29 cellular contexts compared by ENCODE assay signal in genomic region chr6:18039481-18039880, GRCh38. TPM values are rescaled to one million over a fixed set of nuclear protein-coding genes. Genes with fewer than 3 reads are reported as not detected.
DNase-seq lines count a peak whose midpoint lies in the region; ATAC-seq, FAIRE-seq and TF ChIP-seq lines count a peak whose summit lies in the region.
"Had no signal": no experiment of that assay in that cellular context is flagged by ENCODE, and none has a peak within 500 bp of the region (broad histone marks: within the 10 kb centered on the region; RNA-seq: fewer than 3 reads in every experiment).

No MANE protein-coding gene starts in this region.

- H3K4me1 ChIP-seq in ACC112 (ENCODE audit: control insufficient read depth, insufficient read depth, low read length, unreplicated experiment) = peaks cover 13% of the 10 kb centered on the region
- H3K4me1 ChIP-seq in IMR-90 (ENCODE audit: control insufficient read depth, insufficient read depth, low read length) = peaks cover 13% of the 10 kb centered on the region
- peaks cover 8 to 21% of the 10 kb centered on the region in 2 experiments for H3K4me1 ChIP-seq in K562 (replicated peaks in 1 of 2; ENCODE audit: control insufficient read depth in 2 of 2, insufficient read depth in 2 of 2, low read length in 2 of 2)
- H3K4me1 ChIP-seq in stomach = peaks cover 5 to 11% (median 9%) of the 10 kb centered on the region in 4 donors
- no peaks in the 10 kb centered on the region for H3K4me1 ChIP-seq in lower lobe of right lung
- H3K4me1 ChIP-seq: BE2C had no signal

- CTCF ChIA-PET in IMR-90 (lab: Yijun Ruan, JAX) = no interaction called here
- CTCF ChIA-PET in K562 (lab: Yijun Ruan, JAX; ENCODE audit: low intra/inter-chr PET ratio) = no interaction called here

- no peak overlapping the region for H2BK120ac ChIP-seq in IMR-90 (ENCODE audit: low read depth, low read length)

- H3K9me3 ChIP-seq in IMR-90 (ENCODE audit: control insufficient read depth, insufficient read depth, low read length) = no peaks in the 10 kb centered on the region
- no peaks in the 10 kb centered on the region for H3K9me3 ChIP-seq in K562 (replicated peaks; ENCODE audit: control insufficient read depth, insufficient read depth, low read depth, low read length)
- no peaks in the 10 kb centered on the region for H3K9me3 ChIP-seq in stomach
- no peaks in the 10 kb centered on the region for H3K9me3 ChIP-seq in lower lobe of right lung
- H3K9me3 ChIP-seq: BE2C had no signal

- H3K27ac ChIP-seq in ACC112 (ENCODE audit: low read depth, low read length) (peak overlapping the region; percentile 22; the same call in 1 of the 2 replicates), IMR-90 (ENCODE audit: insufficient read depth, low read length) (no peak overlapping the region), K562 (ENCODE audit: extremely low read depth, low read depth, low read length) (peak overlapping the region; percentile 3; the same call in 1 of the 3 replicates), substantia nigra (ENCODE audit: low read depth, low read length, poor library complexity, severe bottlenecking) (no peak overlapping the region), stomach (no peak overlapping the region), lower lobe of right lung (no peak overlapping the region)
- H3K27ac ChIP-seq: 22Rv1, GM23248, KMS-11, RWPE1, SK-N-MC had no signal

- TF ChIP-seq POLR2A in IMR-90 (IDR thresholded peaks at IDR 0.05; ENCODE audit: low read depth, low read length) (no peak), K562 (conservative IDR thresholded peaks at IDR 0.05) (no peak), stomach (IDR thresholded peaks at IDR 0.05) (no peak)

- no peaks in the 10 kb centered on the region for H3K79me2 ChIP-seq in ACC112 (ENCODE audit: control insufficient read depth, insufficient read depth, low read length, unreplicated experiment)
- no peaks in the 10 kb centered on the region for H3K79me2 ChIP-seq in K562 (ENCODE audit: control insufficient read depth, insufficient read depth, low read length)

- no peaks in the 10 kb centered on the region for H3K79me1 ChIP-seq in IMR-90 (ENCODE audit: low read depth in 1 of 2, low read length in 2 of 2)

- TF ChIP-seq EP300 in K562 (IDR thresholded peaks at IDR 0.05; ENCODE audit: low read length) (no peak), stomach (IDR thresholded peaks at IDR 0.05) (no peak)

- H2BK5ac ChIP-seq in IMR-90 (ENCODE audit: low read depth, low read length, poor library complexity, severe bottlenecking) = peak overlapping the region; percentile 7

- H3K9me1 ChIP-seq in IMR-90 (ENCODE audit: insufficient read depth, low read length) (no peaks in the 10 kb centered on the region), K562 (ENCODE audit: control insufficient read depth, insufficient read depth, low read length) (no peaks in the 10 kb centered on the region)

- H4K8ac ChIP-seq in IMR-90 (ENCODE audit: low read depth in 2 of 2, low read length in 2 of 2) = no peak overlapping the region

- no peak overlapping the region for H2BK15ac ChIP-seq in IMR-90 (ENCODE audit: low read depth, low read length)

- no peak overlapping the region for H3K4me3 ChIP-seq in ACC112 (ENCODE audit: low read depth, low read length)
- H3K4me3 ChIP-seq in IMR-90 (ENCODE audit: insufficient read depth, low read depth, low read length) = no peak overlapping the region
- no peak overlapping the region for H3K4me3 ChIP-seq in K562
- no peak overlapping the region for H3K4me3 ChIP-seq in stomach
- no peak overlapping the region for H3K4me3 ChIP-seq in lower lobe of right lung
- H3K4me3 ChIP-seq: GM23248, SK-N-MC had no signal

- H2BK20ac ChIP-seq in IMR-90 (ENCODE audit: low read depth, low read length) = no peak overlapping the region; the same call in 1 of the 2 replicates

- H4K20me1 ChIP-seq in IMR-90 (ENCODE audit: insufficient read depth, low read length) (no peaks in the 10 kb centered on the region), K562 (replicated peaks; ENCODE audit: control insufficient read depth, insufficient read depth, low read length) (no peaks in the 10 kb centered on the region)

- no peak overlapping the region for H2AK5ac ChIP-seq in IMR-90 (ENCODE audit: low read depth, low read length)

- in situ Hi-C loops in IMR-90 (cut with MboI; ENCODE audit: low sequenced_read_pairs) = no loop called here
- in situ Hi-C loops in K562 (cut with MboI) = no loop called here

- BruUV-seq in IMR-90 (replicated peaks; lab: Mats Ljungman, UMichigan) = no TSS peak
- BruUV-seq in K562 (replicated peaks; lab: Mats Ljungman, UMichigan) = no TSS peak

- TF ChIP-seq CTCF in IMR-90 (conservative IDR thresholded peaks at IDR 0.05; ENCODE audit: low read depth, low read length) (no peak), K562 (IDR thresholded peaks at IDR 0.05 in 2 of 3, conservative IDR thresholded peaks at IDR 0.05 in 1 of 3; ENCODE audit: insufficient read depth in 2 of 3, low read depth in 1 of 3, low read length in 3 of 3) (no peak), stomach (IDR thresholded peaks at IDR 0.05) (no peak), lower lobe of right lung (IDR thresholded peaks at IDR 0.05) (no peak)

- H3K18ac ChIP-seq in IMR-90 (ENCODE audit: low read depth, low read length) = no peak overlapping the region

- H3K9ac ChIP-seq in IMR-90 (ENCODE audit: low read depth, low read length) (no peak overlapping the region), K562 (ENCODE audit: insufficient read depth in 1 of 2, low read depth in 2 of 2, low read length in 2 of 2) (no peak overlapping the region)
- H3K9ac ChIP-seq: GM23248, KMS-11 had no signal

- H4K5ac ChIP-seq in IMR-90 (ENCODE audit: low read depth, low read length) = no peak overlapping the region

- no peak overlapping the region for H2AK9ac ChIP-seq in IMR-90 (replicated peaks; ENCODE audit: low read depth, low read length, poor library complexity)

- H2AFZ ChIP-seq in ACC112 (ENCODE audit: low read length, unreplicated experiment) (no peak overlapping the region), IMR-90 (replicated peaks; ENCODE audit: low read length, poor library complexity) (no peak overlapping the region), K562 (ENCODE audit: low read depth, low read length) (no peak overlapping the region)
- H2AFZ ChIP-seq: GM23248 had no signal

- H3K56ac ChIP-seq in IMR-90 (ENCODE audit: extremely low read depth, insufficient read depth, low read length) = no peak overlapping the region

- intact Hi-C loops in IMR-90 (cut with micrococcal nuclease) = loop anchor here (5.0 kb wide), 1 partner anchor 47 kb away; no protein-coding TSS in a partner anchor
- intact Hi-C loops in K562 (cut with micrococcal nuclease) = no loop called here
- intact Hi-C loops in stomach (cut with DNase I; ENCODE audit: low total_unique reads) = no loop called here
- intact Hi-C loops in lower lobe of right lung (cut with DNase I) = no loop called here

- no CpG with 5 or more reads among the region's 3 CpGs for WGBS in IMR-90 (ENCODE audit: extremely low coverage in 2 of 2, insufficient read length in 1 of 2), 2 experiments
- 67% methylated on average over 3 of the region's 3 CpGs for WGBS in K562 (ENCODE audit: insufficient coverage, low coverage, missing lambda C conversion rate)
- WGBS in stomach, 5 donors = 81 to 92% (median 86%) methylated on average over 3 of the region's 3 CpGs

- TF ChIP-seq RAD21 in IMR-90 (IDR thresholded peaks at IDR 0.05; ENCODE audit: low read length) = no peak
- no peak for TF ChIP-seq RAD21 in K562 (CRISPR knock-in tag; conservative IDR thresholded peaks at IDR 0.05 in 1 of 2, IDR thresholded peaks at IDR 0.05 in 1 of 2)

- no peak overlapping the region for H4K91ac ChIP-seq in IMR-90 (ENCODE audit: insufficient read depth, low read depth, low read length)

- H3K14ac ChIP-seq in IMR-90 (replicated peaks; ENCODE audit: low read depth, low read length) = no peak overlapping the region

- POLR2A ChIA-PET in IMR-90 (lab: Charles Lee; ENCODE audit: unreplicated experiment) = no interaction called here
- POLR2A ChIA-PET in K562 (lab: Yijun Ruan, JAX) = interaction anchor here (1.1 kb wide), 1 partner anchor 338 kb away, joined by 3 read pairs; no protein-coding TSS in a partner anchor

- no peaks in the 10 kb centered on the region for H3K27me3 ChIP-seq in ACC112 (ENCODE audit: insufficient read depth, low read length)
- 0 out of 2 replicates have a peak, but pooled peaks cover 2% of the 10 kb centered on the region for H3K27me3 ChIP-seq in IMR-90 (ENCODE audit: control insufficient read depth, insufficient read depth, low read length)
- no peaks in the 10 kb centered on the region for H3K27me3 ChIP-seq in K562 (ENCODE audit: control insufficient read depth in 2 of 2, insufficient read depth in 2 of 2, low read length in 2 of 2)
- H3K27me3 ChIP-seq in stomach = no peaks in the 10 kb centered on the region
- H3K27me3 ChIP-seq in lower lobe of right lung (ENCODE audit: low read depth) = no peaks in the 10 kb centered on the region
- H3K27me3 ChIP-seq: BE2C had no signal

- no peak overlapping the region for H3K4ac ChIP-seq in IMR-90 (ENCODE audit: low read depth, low read length)

- FAIRE-seq in K562 (lab: Jason Lieb, UNC) = no peak
- FAIRE-seq: G401.6 had no signal

- H3K4me2 ChIP-seq in IMR-90 (ENCODE audit: low read depth, low read length) (no peak overlapping the region), K562 (ENCODE audit: insufficient read depth, low read length) (no peak overlapping the region)
- H3K4me2 ChIP-seq: KMS-11 had no signal

- DNase-seq in IMR-90 (peak; percentile 70), K562 (ENCODE audit: extremely low read depth in 1 of 4, low spot score in 3 of 4) (no peak), iris pigment epithelial cell (ENCODE audit: low read depth) (peak; percentile 70), substantia nigra (lab: John Stamatoyannopoulos, UW) (no peak), stomach (no peak), lower lobe of right lung (no peak)
- DNase-seq: ACHN, BE2C, DMS153, DND-41, H7, NCI-H1048, NCI-H1436, NCI-H187, NCI-H2081 treated with DMSO at 0.1 percent for 48 hours, NCI-H2171, NCI-H226, NCI-H510A, NCI-H69, SHP77 had no signal

- dilution Hi-C loops in IMR-90 (cut with HindIII; ENCODE audit: low sequenced_read_pairs, unreplicated experiment) = no loop called here

- ATAC-seq in IMR-90 (ENCODE audit: low read depth) (peak; percentile 27), K562 (no peak), lower lobe of right lung (no peak), GM19351 (IDR thresholded peaks at IDR 0.05; ENCODE audit: unreplicated experiment) (no peak)
- ATAC-seq: Panc1 had no signal

- H3K23ac ChIP-seq in IMR-90 (ENCODE audit: low read depth, low read length) = no peak overlapping the region

- H3K36me3 ChIP-seq in ACC112 (ENCODE audit: insufficient read depth, low read length) (no peaks in the 10 kb centered on the region), IMR-90 (ENCODE audit: control insufficient read depth, insufficient read depth, low read length) (no peaks in the 10 kb centered on the region), K562 (ENCODE audit: control insufficient read depth, insufficient read depth, low read length) (no peaks in the 10 kb centered on the region), stomach (no peaks in the 10 kb centered on the region), lower lobe of right lung (no peaks in the 10 kb centered on the region)
- H3K36me3 ChIP-seq: BE2C had no signal

RNA-seq across cellular contexts. Expression of gene KIF13A, which starts 52.0 kb away (rescaled TPM):
- total RNA-seq in IMR-90 (2012; rRNA removed) (51.8 and 53.0 TPM in 2 replicates), K562 (2014; rRNA removed) (21.0 and 30.1 TPM in 2 replicates), K562 (2014; rRNA removed; fragmentation: Illumina TruSeq; extraction: Trizol) (37.5 and 39.3 TPM in 2 replicates), K562 (2015; rRNA removed; fragmentation: Illumina TruSeq; extraction: Trizol) (43.2 and 44.3 TPM in 2 replicates), K562 (2021) (30.1 and 33.8 TPM in 2 replicates), stomach (10 to 100 TPM; 11.7 to 60.6 (median 44.6) TPM), lower lobe of right lung (55.2 TPM)
- polyA plus RNA-seq in IMR-90 (2012; rRNA removed) (22.5 and 23.3 TPM in 2 replicates), K562 (2011; rRNA removed) (29.5 and 31.8 TPM in 2 replicates), K562 (2014; fragmentation: Illumina TruSeq; extraction: Trizol) (28.2 and 29.7 TPM in 2 replicates), K562 (2014; fragmentation: Nextera tagmentation; extraction: Ambion mirVana) (1 to 10 TPM; 3.6 to 4.3 TPM), K562 (2014; rRNA removed) (22.5 and 22.6 TPM in 2 replicates), stomach (10 to 100 TPM in 2 of 3 donors, 1 to 10 TPM in 1; 9.2 to 14.2 (median 11.1) TPM)
- 8.8 and 10.9 TPM in 2 replicates for polyA plus RNA-seq in IMR-90 (2012; cell fraction: cytosol; rRNA removed)
- polyA plus RNA-seq in IMR-90 (2012; cell fraction: nucleus; rRNA removed; ENCODE audit: low replicate concordance) = 8.3 and 25.8 TPM in 2 replicates
- total RNA-seq in K562 (2011; cell fraction: chromatin; rRNA removed; ENCODE audit: low replicate concordance) = 104 and 140 TPM in 2 replicates
- 46.7 and 52.6 TPM in 2 replicates for total RNA-seq in K562 (2011; cell fraction: nucleolus; rRNA removed)
- total RNA-seq in K562 (2011; cell fraction: nucleoplasm; rRNA removed) = 47.2 and 119 TPM in 2 replicates
- polyA plus RNA-seq in K562 (2011; cell fraction: cytosol; rRNA removed) = 15.8 and 22.8 TPM in 2 replicates
- 33.0 and 34.3 TPM in 2 replicates for polyA plus RNA-seq in K562 (2011; cell fraction: nucleus; rRNA removed)
- 25.3 and 25.9 TPM in 2 replicates for polyA plus RNA-seq in K562 (2012)
- 58.2 and 66.9 TPM in 2 replicates for polyA minus RNA-seq in K562 (2011; rRNA and poly(A)+ RNA removed)
- polyA minus RNA-seq in K562 (2011; cell fraction: cytosol; rRNA and poly(A)+ RNA removed) = 27.8 and 31.0 TPM in 2 replicates
- polyA minus RNA-seq in K562 (2011; cell fraction: nucleus; rRNA and poly(A)+ RNA removed) = 52.9 and 92.3 TPM in 2 replicates

Comparison
In these comparisons a context has a peak if more than half of its experiments do, and no peak if none do; other contexts are left out.
1. H3K27ac ChIP-seq: peak in ACC112 (single experiment) and K562 (single experiment); none in IMR-90 (single experiment), substantia nigra (single experiment), stomach (0 of 5) and lower lobe of right lung (single experiment).
2. DNase-seq: peak in IMR-90 (single experiment) and iris pigment epithelial cell (single experiment); none in K562 (0 of 4), substantia nigra (0 of 49), stomach (single experiment) and lower lobe of right lung (single experiment).